In genomic region chr4:82043081-82043808, GRCh38 we compare ENCODE assay signal across 1 cellular context.
TF ChIP-seq lines count a peak whose summit lies in the region.

No MANE protein-coding gene starts in this region.

TF ChIP-seq in WTC11, 78 proteins besides CTCF, POLR2A, EP300 and RAD21 (continued from another document):
- TF ChIP-seq TEAD4 (CRISPR knock-in tag; IDR thresholded peaks at IDR 0.05) (no peak), ZBTB43 (CRISPR knock-in tag; IDR thresholded peaks at IDR 0.05) (no peak), RELA (CRISPR knock-in tag; IDR thresholded peaks at IDR 0.05; ENCODE audit: borderline replicate concordance) (no peak), SP1 (CRISPR knock-in tag; conservative IDR thresholded peaks at IDR 0.05) (no peak), RORB (CRISPR knock-in tag; IDR thresholded peaks at IDR 0.05) (no peak), E2F5 (CRISPR knock-in tag; IDR thresholded peaks at IDR 0.05) (no peak), KAT7 (CRISPR knock-in tag; IDR thresholded peaks at IDR 0.05; ENCODE audit: borderline replicate concordance) (no peak)
- TF ChIP-seq, protein P1, sequence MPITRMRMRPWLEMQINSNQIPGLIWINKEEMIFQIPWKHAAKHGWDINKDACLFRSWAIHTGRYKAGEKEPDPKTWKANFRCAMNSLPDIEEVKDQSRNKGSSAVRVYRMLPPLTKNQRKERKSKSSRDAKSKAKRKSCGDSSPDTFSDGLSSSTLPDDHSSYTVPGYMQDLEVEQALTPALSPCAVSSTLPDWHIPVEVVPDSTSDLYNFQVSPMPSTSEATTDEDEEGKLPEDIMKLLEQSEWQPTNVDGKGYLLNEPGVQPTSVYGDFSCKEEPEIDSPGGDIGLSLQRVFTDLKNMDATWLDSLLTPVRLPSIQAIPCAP (CRISPR knock-in tag; IDR thresholded peaks at IDR 0.05), result no peak
- TF ChIP-seq, protein P2, sequence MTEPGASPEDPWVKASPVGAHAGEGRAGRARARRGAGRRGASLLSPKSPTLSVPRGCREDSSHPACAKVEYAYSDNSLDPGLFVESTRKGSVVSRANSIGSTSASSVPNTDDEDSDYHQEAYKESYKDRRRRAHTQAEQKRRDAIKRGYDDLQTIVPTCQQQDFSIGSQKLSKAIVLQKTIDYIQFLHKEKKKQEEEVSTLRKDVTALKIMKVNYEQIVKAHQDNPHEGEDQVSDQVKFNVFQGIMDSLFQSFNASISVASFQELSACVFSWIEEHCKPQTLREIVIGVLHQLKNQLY (CRISPR knock-in tag; IDR thresholded peaks at IDR 0.05), result no peak
- TF ChIP-seq, protein P3, sequence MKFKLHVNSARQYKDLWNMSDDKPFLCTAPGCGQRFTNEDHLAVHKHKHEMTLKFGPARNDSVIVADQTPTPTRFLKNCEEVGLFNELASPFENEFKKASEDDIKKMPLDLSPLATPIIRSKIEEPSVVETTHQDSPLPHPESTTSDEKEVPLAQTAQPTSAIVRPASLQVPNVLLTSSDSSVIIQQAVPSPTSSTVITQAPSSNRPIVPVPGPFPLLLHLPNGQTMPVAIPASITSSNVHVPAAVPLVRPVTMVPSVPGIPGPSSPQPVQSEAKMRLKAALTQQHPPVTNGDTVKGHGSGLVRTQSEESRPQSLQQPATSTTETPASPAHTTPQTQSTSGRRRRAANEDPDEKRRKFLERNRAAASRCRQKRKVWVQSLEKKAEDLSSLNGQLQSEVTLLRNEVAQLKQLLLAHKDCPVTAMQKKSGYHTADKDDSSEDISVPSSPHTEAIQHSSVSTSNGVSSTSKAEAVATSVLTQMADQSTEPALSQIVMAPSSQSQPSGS (CRISPR knock-in tag; IDR thresholded peaks at IDR 0.05; ENCODE audit: borderline replicate concordance, low read depth), result no peak
TF ChIP-seq in WTC11: peak in this region for 0.
